Comparison of ENCODE assay signal across 7 cellular contexts in the genomic region with DNA sequence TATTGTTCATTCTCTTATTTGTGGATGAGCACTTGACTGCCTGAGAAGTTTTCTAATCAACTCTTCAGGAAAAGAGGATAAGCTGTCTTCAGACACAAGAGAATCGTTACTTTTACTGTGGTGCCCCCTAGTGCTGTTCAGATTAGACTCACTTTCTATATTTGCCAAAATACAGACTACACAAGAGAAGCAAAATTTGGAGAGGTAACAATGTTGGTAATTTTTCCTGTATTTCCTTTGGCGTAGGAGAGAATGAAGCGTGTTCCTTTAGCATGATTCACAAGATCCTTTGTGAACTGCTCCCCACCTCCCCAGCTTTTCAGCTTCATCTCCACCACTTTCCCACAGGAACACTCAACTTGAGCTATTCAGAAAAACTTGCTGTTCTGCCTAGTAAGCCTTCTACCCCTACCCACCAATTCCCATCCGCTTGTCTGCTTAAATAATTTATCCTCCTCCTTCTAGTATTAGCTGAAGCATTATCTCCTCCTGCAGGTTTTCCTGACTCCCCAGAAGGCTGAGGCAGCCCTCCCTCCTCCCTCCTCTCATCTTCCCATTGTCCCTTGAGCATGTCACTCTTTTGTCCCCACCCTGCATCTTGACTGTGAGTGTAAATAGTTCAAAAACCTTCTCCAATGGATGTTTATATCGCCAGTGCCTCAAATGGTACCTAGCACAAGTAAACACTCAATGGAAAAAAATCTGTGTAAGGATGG. TPM values are rescaled to one million over a fixed set of nuclear protein-coding genes. Genes with fewer than 3 reads are reported as not detected.
DNase-seq lines count a peak whose midpoint lies in the region; ATAC-seq and TF ChIP-seq lines count a peak whose summit lies in the region.

No MANE protein-coding gene starts in this region.

- ATAC-seq in GM18517 (IDR thresholded peaks at IDR 0.05; ENCODE audit: unreplicated experiment), result no peak

- H3K4me3 Mint-ChIP-seq in progenitor cell of endocrine pancreas (ENCODE audit: low read depth), result no peak overlapping the region

- peaks cover 2% of the 10 kb centered on the region for H3K36me3 Mint-ChIP-seq in progenitor cell of endocrine pancreas (ENCODE audit: insufficient read depth)

- TF ChIP-seq RAD21 in Ishikawa (IDR thresholded peaks at IDR 0.05; ENCODE audit: low read depth), result peak; percentile 78

- H3K9me3 Mint-ChIP-seq in progenitor cell of endocrine pancreas (ENCODE audit: low read depth), result no peaks in the 10 kb centered on the region

- no peak overlapping the region for H3K27ac Mint-ChIP-seq in progenitor cell of endocrine pancreas

- TF ChIP-seq EP300 in Ishikawa (IDR thresholded peaks at IDR 0.05; ENCODE audit: borderline replicate concordance), result no peak

- DNase-seq in Daoy (ENCODE audit: low read depth) (peak; percentile 65), T1000 (lab: John Stamatoyannopoulos, UW) (peak; percentile 5), foreskin melanocyte (peak; percentile 48), progenitor cell of endocrine pancreas (ENCODE audit: low spot score, unreplicated experiment) (no peak), DMS79 treated with DMSO at 0.1 percent for 48 hours (lab: John Stamatoyannopoulos, UW) (no peak)

- peak; percentile 69 for TF ChIP-seq CTCF in progenitor cell of endocrine pancreas (IDR thresholded peaks at IDR 0.05; ENCODE audit: unreplicated experiment)

- H3K27me3 Mint-ChIP-seq in progenitor cell of endocrine pancreas, result no peaks in the 10 kb centered on the region

- peaks cover 26% of the 10 kb centered on the region for H3K4me1 Mint-ChIP-seq in progenitor cell of endocrine pancreas (ENCODE audit: low read depth)

TF ChIP-seq in Ishikawa, 13 proteins besides CTCF, POLR2A, EP300 and RAD21:
- TF ChIP-seq, protein P1, sequence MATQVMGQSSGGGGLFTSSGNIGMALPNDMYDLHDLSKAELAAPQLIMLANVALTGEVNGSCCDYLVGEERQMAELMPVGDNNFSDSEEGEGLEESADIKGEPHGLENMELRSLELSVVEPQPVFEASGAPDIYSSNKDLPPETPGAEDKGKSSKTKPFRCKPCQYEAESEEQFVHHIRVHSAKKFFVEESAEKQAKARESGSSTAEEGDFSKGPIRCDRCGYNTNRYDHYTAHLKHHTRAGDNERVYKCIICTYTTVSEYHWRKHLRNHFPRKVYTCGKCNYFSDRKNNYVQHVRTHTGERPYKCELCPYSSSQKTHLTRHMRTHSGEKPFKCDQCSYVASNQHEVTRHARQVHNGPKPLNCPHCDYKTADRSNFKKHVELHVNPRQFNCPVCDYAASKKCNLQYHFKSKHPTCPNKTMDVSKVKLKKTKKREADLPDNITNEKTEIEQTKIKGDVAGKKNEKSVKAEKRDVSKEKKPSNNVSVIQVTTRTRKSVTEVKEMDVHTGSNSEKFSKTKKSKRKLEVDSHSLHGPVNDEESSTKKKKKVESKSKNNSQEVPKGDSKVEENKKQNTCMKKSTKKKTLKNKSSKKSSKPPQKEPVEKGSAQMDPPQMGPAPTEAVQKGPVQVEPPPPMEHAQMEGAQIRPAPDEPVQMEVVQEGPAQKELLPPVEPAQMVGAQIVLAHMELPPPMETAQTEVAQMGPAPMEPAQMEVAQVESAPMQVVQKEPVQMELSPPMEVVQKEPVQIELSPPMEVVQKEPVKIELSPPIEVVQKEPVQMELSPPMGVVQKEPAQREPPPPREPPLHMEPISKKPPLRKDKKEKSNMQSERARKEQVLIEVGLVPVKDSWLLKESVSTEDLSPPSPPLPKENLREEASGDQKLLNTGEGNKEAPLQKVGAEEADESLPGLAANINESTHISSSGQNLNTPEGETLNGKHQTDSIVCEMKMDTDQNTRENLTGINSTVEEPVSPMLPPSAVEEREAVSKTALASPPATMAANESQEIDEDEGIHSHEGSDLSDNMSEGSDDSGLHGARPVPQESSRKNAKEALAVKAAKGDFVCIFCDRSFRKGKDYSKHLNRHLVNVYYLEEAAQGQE (IDR thresholded peaks at IDR 0.05; ENCODE audit: low read depth), result no peak
- TF ChIP-seq EGR1 (IDR thresholded peaks at IDR 0.05), result no peak
- no peak for TF ChIP-seq TCF12 (IDR thresholded peaks at IDR 0.05; ENCODE audit: low read depth)

RNA-seq across cellular contexts. Expression of gene TNFSF4, which starts 4.5 kb away (rescaled TPM):
- total RNA-seq in Daoy (2014; rRNA removed; shearing (Covaris generic)), result 2.7 and 4.5 TPM in 2 replicates
- 1.3 and 1.7 TPM in 2 replicates for total RNA-seq in progenitor cell of endocrine pancreas

Comparison
In these comparisons a context has a peak if more than half of its experiments do, and no peak if none do; other contexts are left out.
1. DNase-seq: peak in Daoy (single experiment), T1000 (single experiment) and foreskin melanocyte (single experiment); none in progenitor cell of endocrine pancreas (single experiment) and DMS79 treated with DMSO at 0.1 percent for 48 hours (single experiment).